In genomic region chr10:3879073-3879472, GRCh38 we compare ENCODE assay signal across 1 cellular context.
TF ChIP-seq lines count a peak whose summit lies in the region.

No MANE protein-coding gene starts in this region.

TF ChIP-seq in GM23338, 12 proteins besides CTCF, POLR2A, EP300 and RAD21 (continued from another document):
- TF ChIP-seq ZNF462 (CRISPR knock-in tag; IDR thresholded peaks at IDR 0.05), result no peak
- no peak for TF ChIP-seq ZNF114 (CRISPR knock-in tag; IDR thresholded peaks at IDR 0.05)
- TF ChIP-seq EZH2 (IDR thresholded peaks at IDR 0.05; ENCODE audit: low read depth, unreplicated experiment), result no peak
- no peak for TF ChIP-seq JUNB (IDR thresholded peaks at IDR 0.05; ENCODE audit: unreplicated experiment)
- TF ChIP-seq ETS1 (IDR thresholded peaks at IDR 0.05), result no peak
